Comparison of ENCODE assay signal across 9 cellular contexts in genomic region chr3:119580148-119580760, GRCh38. TPM values are rescaled to one million over a fixed set of nuclear protein-coding genes. Genes with fewer than 3 reads are reported as not detected.
DNase-seq lines count a peak whose midpoint lies in the region; ATAC-seq, FAIRE-seq and TF ChIP-seq lines count a peak whose summit lies in the region.
"Had no signal": no experiment of that assay in that cellular context is flagged by ENCODE, and none has a peak within 500 bp of the region (broad histone marks: within the 10 kb centered on the region; RNA-seq: fewer than 3 reads in every experiment).

No MANE protein-coding gene starts in this region.

- intact Hi-C loops in CD4-positive, alpha-beta T cell (cut with DNase I, micrococcal nuclease), result no loop called here
- intact Hi-C loops in posterior cingulate gyrus (cut with DNase I), result no loop called here

- no peak for TF ChIP-seq CTCF in CD4-positive, alpha-beta T cell (IDR thresholded peaks at IDR 0.05)
- TF ChIP-seq CTCF in WI38 (IDR thresholded peaks at IDR 0.05; ENCODE audit: low read depth, low read length) (no peak), neutrophil (IDR thresholded peaks at IDR 0.05) (no peak)

- peaks cover 13% of the 10 kb centered on the region for H3K4me1 Mint-ChIP-seq in CD4-positive, alpha-beta T cell (ENCODE audit: low read depth)

- H3K4me3 ChIP-seq in WI38 (ENCODE audit: low read depth, low read length) (peak overlapping the region; percentile 48; the same call in 1 of the 2 replicates), neutrophil (ENCODE audit: low read depth in 1 of 2, low read length in 1 of 2) (peak overlapping the region; percentile 59 to 73)

- peak; percentile 26 for ATAC-seq in CD4-positive, alpha-beta T cell (ENCODE audit: poor library complexity)
- ATAC-seq in HG03159 (IDR thresholded peaks at IDR 0.05; ENCODE audit: unreplicated experiment), result peak; percentile 71

- H3K27ac ChIP-seq in CD4-positive, alpha-beta T cell (ENCODE audit: low read depth, low read length), result no peak overlapping the region
- peak overlapping the region; percentile 16 for H3K27ac ChIP-seq in neutrophil

- H3K9me3 ChIP-seq in CD4-positive, alpha-beta T cell (ENCODE audit: control insufficient read depth, low read length), result no peaks in the 10 kb centered on the region
- H3K9me3 ChIP-seq in neutrophil, result no peaks in the 10 kb centered on the region

- POLR2A ChIA-PET in CD4-positive, alpha-beta T cell (lab: Charles Lee), result interaction anchor here (1.0 kb wide), 1 partner anchor 82 kb away, joined by 4 read pairs; the partner anchor contains the start of gene TIMMDC1

- CTCF ChIA-PET in CD4-positive, alpha-beta T cell (lab: Charles Lee), result no interaction called here

- peak; percentile 76 for TF ChIP-seq POLR2A in GM19099 (IDR thresholded peaks at IDR 0.05; ENCODE audit: extremely low read depth, insufficient read length, low read depth)

- peaks cover 10 to 14% of the 10 kb centered on the region in 2 experiments for H3K4me1 ChIP-seq in neutrophil (ENCODE audit: control insufficient read depth in 1 of 2, insufficient read depth in 1 of 2, low read depth in 1 of 2, low read length in 1 of 2)

- peak overlapping the region; percentile 95 for H3K4me3 Mint-ChIP-seq in CD4-positive, alpha-beta T cell

- no peaks in the 10 kb centered on the region for H3K36me3 ChIP-seq in neutrophil

- H3K27me3 Mint-ChIP-seq in CD4-positive, alpha-beta T cell, result peaks cover 17% of the 10 kb centered on the region

- peak overlapping the region; percentile 40 for H3K27ac Mint-ChIP-seq in CD4-positive, alpha-beta T cell

- no peaks in the 10 kb centered on the region for H3K27me3 ChIP-seq in CD4-positive, alpha-beta T cell (ENCODE audit: control insufficient read depth, insufficient read depth, low read length)
- H3K27me3 ChIP-seq in neutrophil, result peaks cover 5% of the 10 kb centered on the region

- DNase-seq in CD4-positive, alpha-beta T cell, result no peak
- DNase-seq in frontal cortex (ENCODE audit: low spot score in 2 of 2), result peak; percentile 25 to 43
- DNase-seq in kidney tubule cell (ENCODE audit: low spot score), result no peak
- no peak for DNase-seq in posterior cingulate gyrus

- H3K36me3 Mint-ChIP-seq in CD4-positive, alpha-beta T cell (ENCODE audit: low read depth), result no peaks in the 10 kb centered on the region

- FAIRE-seq in frontal cortex (lab: Jason Lieb, UNC), result no peak

- H3K9me3 Mint-ChIP-seq in CD4-positive, alpha-beta T cell, result no peaks in the 10 kb centered on the region

RNA-seq across cellular contexts. Expression of gene ADPRH, which starts 1.0 kb away (rescaled TPM):
- total RNA-seq in CD4-positive, alpha-beta T cell, result under 1 TPM; 0.36 TPM
- total RNA-seq in frontal cortex, result 1.2 TPM

RNA-seq across cellular contexts. Expression of gene PLA1A, which starts 17.4 kb away (rescaled TPM):
- not detected for total RNA-seq in CD4-positive, alpha-beta T cell
- 0.41 TPM for total RNA-seq in frontal cortex
- total RNA-seq: T-helper 2 cell treated with Interferon-gamma antibody and Interleukin-4, amounts not matched to agents 100 ng/mL and 5 ng/mL, for 36 hours had no signal

RNA-seq across cellular contexts. Expression of gene CD80, which starts 20.8 kb away (rescaled TPM):
- under 1 TPM; 0.17 to 0.41 TPM for total RNA-seq in CD4-positive, alpha-beta T cell
- total RNA-seq in frontal cortex, result not detected

Comparison
In these comparisons a context has a peak if more than half of its experiments do, and no peak if none do; other contexts are left out.
1. DNase-seq: peak in frontal cortex (2 of 2); none in CD4-positive, alpha-beta T cell (0 of 10), kidney tubule cell (single experiment) and posterior cingulate gyrus (0 of 10).